In the genomic region with DNA sequence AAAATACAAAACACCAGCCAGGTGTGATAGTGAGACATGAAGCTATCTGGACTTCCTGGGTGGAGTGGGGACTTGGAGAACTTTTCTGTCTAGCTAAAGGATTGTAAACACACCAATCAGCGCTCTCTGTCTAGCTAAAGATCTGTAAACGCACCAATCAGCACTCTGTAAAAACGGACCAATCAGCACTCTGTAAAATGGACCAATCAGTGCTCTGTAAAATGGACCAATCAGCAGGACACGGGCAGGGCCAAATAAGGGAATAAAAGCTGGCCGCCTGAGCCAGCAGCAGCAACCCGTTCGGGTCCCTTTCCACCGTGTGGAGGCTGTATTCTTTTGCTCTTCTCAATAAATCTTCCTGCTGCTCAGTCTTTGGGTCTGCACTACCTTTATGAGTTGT, we compare ENCODE assay signal across 20 cellular contexts. TPM values are rescaled to one million over a fixed set of nuclear protein-coding genes. Genes with fewer than 3 reads are reported as not detected.
"Had no signal": no experiment of that assay in that cellular context is flagged by ENCODE, and none has a peak within 500 bp of the region (broad histone marks: within the 10 kb centered on the region; RNA-seq: fewer than 3 reads in every experiment).

No MANE protein-coding gene starts in this region.

RNA-seq across cellular contexts. Expression of a gene that starts 12.9 kb away (rescaled TPM):
- total RNA-seq: colonic mucosa, dermis microvascular lymphatic vessel endothelial cell, endodermal cell, esophagus mucosa, esophagus squamous epithelium, gastrocnemius medialis, glomerular endothelial cell, heart right ventricle, kidney epithelial cell, left cardiac atrium, left lung, left ventricle myocardium superior, lower leg skin, lower lobe of right lung, lung microvascular endothelial cell, mesenteric fat pad, mesothelial cell of epicardium, mucosa of descending colon, myocyte had no signal
- polyA plus RNA-seq: heart right ventricle, keratinocyte had no signal
